Comparison of ENCODE assay signal across 12 cellular contexts in genomic region chr3:194711913-194712312, GRCh38. TPM values are rescaled to one million over a fixed set of nuclear protein-coding genes. Genes with fewer than 3 reads are reported as not detected.
DNase-seq lines count a peak whose midpoint lies in the region; ATAC-seq lines count a peak whose summit lies in the region.
"Had no signal": no experiment of that assay in that cellular context is flagged by ENCODE, and none has a peak within 500 bp of the region (broad histone marks: within the 10 kb centered on the region; RNA-seq: fewer than 3 reads in every experiment).

No MANE protein-coding gene starts in this region.

- H2BK5ac ChIP-seq in trophoblast cell (ENCODE audit: low read depth, low read length, poor library complexity): no peak overlapping the region

- no peaks in the 10 kb centered on the region for H3K79me2 ChIP-seq in trophoblast cell (ENCODE audit: control insufficient read depth, insufficient read depth, low read length, poor library complexity)

- peaks cover 2% of the 10 kb centered on the region for H3K27me3 Mint-ChIP-seq in activated CD4-positive, alpha-beta T cell treated with anti-CD3 and anti-CD28 coated beads, Interleukin-2, amount 10 ng/mL, durations not matched to agents 7 days and 5 days
- H3K27me3 Mint-ChIP-seq: effector memory CD8-positive, alpha-beta T cell had no signal

- H3K27me3 ChIP-seq in trophoblast cell (ENCODE audit: insufficient read depth, low read length): no peaks in the 10 kb centered on the region

- H3K9ac ChIP-seq in trophoblast cell (ENCODE audit: low read length): no peak overlapping the region

- no CpG with 5 or more reads among the region's 6 CpGs for WGBS in trophoblast cell (ENCODE audit: extremely low coverage, insufficient coverage, insufficient read length)

- H3K4me3 ChIP-seq in trophoblast cell (ENCODE audit: low read depth, low read length): no peak overlapping the region

- H3K9me3 Mint-ChIP-seq in activated CD4-positive, alpha-beta T cell treated with anti-CD3 and anti-CD28 coated beads, Interleukin-2, amount 10 ng/mL, durations not matched to agents 7 days and 5 days: no peaks in the 10 kb centered on the region

- no peak overlapping the region for H3K27ac ChIP-seq in trophoblast cell (ENCODE audit: low read depth, low read length)

- no peak overlapping the region for H2BK120ac ChIP-seq in trophoblast cell (ENCODE audit: insufficient read depth, low read length, poor library complexity)

- POLR2A ChIA-PET in activated CD4-positive, alpha-beta T cell treated with anti-CD3 and anti-CD28 coated beads, Interleukin-2, amount 10 ng/mL, durations not matched to agents 7 days and 5 days (lab: Charles Lee): no interaction called here

- no peak overlapping the region for H2AK5ac ChIP-seq in trophoblast cell (ENCODE audit: low read length)

- no peak overlapping the region for H2BK12ac ChIP-seq in trophoblast cell (ENCODE audit: low read length)

- H4K8ac ChIP-seq in trophoblast cell (ENCODE audit: low read depth, low read length): no peak overlapping the region

- H3K4ac ChIP-seq in trophoblast cell (ENCODE audit: low read depth, low read length): no peak overlapping the region

- no peak overlapping the region for H3K23ac ChIP-seq in trophoblast cell (ENCODE audit: low read length)

- no peak overlapping the region for H3K14ac ChIP-seq in trophoblast cell (ENCODE audit: low read length)

- no peak overlapping the region for H3K4me3 Mint-ChIP-seq in activated CD4-positive, alpha-beta T cell treated with anti-CD3 and anti-CD28 coated beads, Interleukin-2, amount 10 ng/mL, durations not matched to agents 7 days and 5 days
- H3K4me3 Mint-ChIP-seq: activated T-helper 1 cell treated with anti-CD3 and anti-CD28 coated beads, Interleukin-12 subunit alpha, Interleukin-12 subunit beta, Interleukin-2, Interleukin-4 antibody, amounts not matched to agents 30 ng/mL and 10 ng/mL and 1 ng/mL, durations not matched to agents 14 hours and 24 hours and 36 hours; effector memory CD8-positive, alpha-beta T cell had no signal

- no peaks in the 10 kb centered on the region for H3K36me3 ChIP-seq in trophoblast cell (ENCODE audit: control insufficient read depth in 1 of 2, insufficient read depth in 2 of 2, low read length in 2 of 2)

- H4K12ac ChIP-seq in trophoblast cell (ENCODE audit: low read depth, low read length): no peak overlapping the region

- peaks cover 17 to 21% of the 10 kb centered on the region in 2 experiments for H3K4me1 ChIP-seq in trophoblast cell (ENCODE audit: control insufficient read depth in 1 of 2, insufficient read depth in 2 of 2, low read length in 2 of 2)

- H3K9me3 ChIP-seq in trophoblast cell (ENCODE audit: insufficient read depth, low read depth, low read length): no peaks in the 10 kb centered on the region

- DNase-seq in GM03348 (ENCODE audit: low spot score) (peak; percentile 20), RPMI8226 (peak; percentile 34), fibroblast of gingiva (ENCODE audit: low read depth) (peak; percentile 50), trophoblast cell (peak; percentile 86 to 94), DMS114 treated with DMSO at 0.1 percent for 48 hours (lab: John Stamatoyannopoulos, UW; ENCODE audit: unreplicated experiment) (no peak), middle frontal gyrus (ENCODE audit: extremely low spot score, low spot score) (no peak)
- DNase-seq in activated CD4-positive, alpha-beta T cell treated with anti-CD3 and anti-CD28 coated beads, Interleukin-2, amount 10 ng/mL, durations not matched to agents 7 days and 5 days: no peak
- DNase-seq: effector memory CD8-positive, alpha-beta T cell; midbrain; NCI-H187 treated with DMSO at 0.1 percent for 48 hours had no signal

- H3K27ac Mint-ChIP-seq in activated CD4-positive, alpha-beta T cell treated with anti-CD3 and anti-CD28 coated beads, Interleukin-2, amount 10 ng/mL, durations not matched to agents 7 days and 5 days: no peak overlapping the region
- H3K27ac Mint-ChIP-seq: activated T-helper 1 cell treated with anti-CD3 and anti-CD28 coated beads, Interleukin-12 subunit alpha, Interleukin-12 subunit beta, Interleukin-2, Interleukin-4 antibody, amounts not matched to agents 30 ng/mL and 10 ng/mL and 1 ng/mL, durations not matched to agents 14 hours and 24 hours and 36 hours had no signal

- ATAC-seq in GM18868 (IDR thresholded peaks at IDR 0.05; ENCODE audit: unreplicated experiment): no peak
- ATAC-seq: effector memory CD8-positive, alpha-beta T cell had no signal

- H3K36me3 Mint-ChIP-seq in activated CD4-positive, alpha-beta T cell treated with anti-CD3 and anti-CD28 coated beads, Interleukin-2, amount 10 ng/mL, durations not matched to agents 7 days and 5 days (ENCODE audit: low read depth): no peaks in the 10 kb centered on the region

- CTCF ChIA-PET in activated CD4-positive, alpha-beta T cell treated with anti-CD3 and anti-CD28 coated beads, Interleukin-2, amount 10 ng/mL, durations not matched to agents 7 days and 5 days (lab: Charles Lee): no interaction called here

- no peak overlapping the region for H2AFZ ChIP-seq in trophoblast cell (ENCODE audit: insufficient read depth, low read length, poor library complexity)

- peak overlapping the region; percentile 55 for H4K91ac ChIP-seq in trophoblast cell (ENCODE audit: low read depth, low read length)

- no peaks in the 10 kb centered on the region for H3K4me1 Mint-ChIP-seq in activated CD4-positive, alpha-beta T cell treated with anti-CD3 and anti-CD28 coated beads, Interleukin-2, amount 10 ng/mL, durations not matched to agents 7 days and 5 days

- peaks cover 9% of the 10 kb centered on the region for H3K79me1 ChIP-seq in trophoblast cell (ENCODE audit: low read length)

- H3K18ac ChIP-seq in trophoblast cell (ENCODE audit: low read length): no peak overlapping the region

- H3K4me2 ChIP-seq in trophoblast cell (ENCODE audit: low read length): no peak overlapping the region

RNA-seq across cellular contexts. Expression of gene FAM43A, which starts 26.2 kb away (rescaled TPM):
- polyA plus RNA-seq in trophoblast cell (2013): 23.3 and 27.6 TPM in 2 replicates
- under 1 TPM; 0.54 to 0.69 TPM for total RNA-seq in activated CD4-positive, alpha-beta T cell treated with anti-CD3 and anti-CD28 coated beads, Interleukin-2, amount 10 ng/mL, durations not matched to agents 7 days and 5 days

RNA-seq across cellular contexts. Expression of gene LSG1, which starts 39.9 kb away (rescaled TPM):
- polyA plus RNA-seq in trophoblast cell (2013): 17.7 and 18.0 TPM in 2 replicates
- total RNA-seq in activated CD4-positive, alpha-beta T cell treated with anti-CD3 and anti-CD28 coated beads, Interleukin-2, amount 10 ng/mL, durations not matched to agents 7 days and 5 days: 10 to 100 TPM; 42.5 to 44.6 TPM

Comparison
In these comparisons a context has a peak if more than half of its experiments do, and no peak if none do; other contexts are left out.
1. DNase-seq: peak in GM03348 (single experiment), RPMI8226 (single experiment), fibroblast of gingiva (single experiment) and trophoblast cell (2 of 2); none in activated CD4-positive, alpha-beta T cell treated with anti-CD3 and anti-CD28 coated beads, Interleukin-2, amount 10 ng/mL, durations not matched to agents 7 days and 5 days (single experiment), DMS114 treated with DMSO at 0.1 percent for 48 hours (single experiment) and middle frontal gyrus (single experiment).